Comparison of ENCODE assay signal across 8 cellular contexts in the genomic region with DNA sequence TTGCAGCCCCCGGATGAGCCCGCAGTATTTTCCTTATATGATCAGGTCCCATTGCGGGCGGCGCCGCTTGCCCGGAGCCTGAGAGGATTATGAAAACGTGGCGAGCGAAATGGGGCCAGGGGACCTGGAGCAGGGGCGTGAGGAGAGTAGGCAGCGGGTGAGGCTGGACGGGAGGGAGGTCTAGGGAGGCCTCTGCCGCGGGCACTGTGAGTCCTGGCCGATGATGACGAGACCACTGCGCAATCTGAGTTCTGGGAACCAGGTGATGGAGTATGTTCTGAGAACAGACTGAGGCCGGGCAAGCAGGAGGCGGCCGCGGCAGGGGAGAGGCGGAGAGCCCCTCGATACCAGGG. TPM values are rescaled to one million over a fixed set of nuclear protein-coding genes. Genes with fewer than 3 reads are reported as not detected.
DNase-seq lines count a peak whose midpoint lies in the region; ATAC-seq and TF ChIP-seq lines count a peak whose summit lies in the region.

No MANE protein-coding gene starts in this region.

- peak; percentile 28 for ATAC-seq in HG02852 (IDR thresholded peaks at IDR 0.05; ENCODE audit: unreplicated experiment)

- H3K79me2 ChIP-seq in neural progenitor cell (ENCODE audit: low read depth), result peaks cover 32% of the 10 kb centered on the region

- no peaks in the 10 kb centered on the region for H3K27me3 ChIP-seq in neural progenitor cell
- no peaks in the 10 kb centered on the region for H3K27me3 ChIP-seq in transverse colon

- H3K9me3 ChIP-seq in neural progenitor cell (ENCODE audit: low read depth) (peaks cover 5% of the 10 kb centered on the region), transverse colon (no peaks in the 10 kb centered on the region)

- no peaks in the 10 kb centered on the region for H4K20me1 ChIP-seq in neural progenitor cell (ENCODE audit: low read depth)

- peaks cover 25% of the 10 kb centered on the region for H3K4me1 Mint-ChIP-seq in neural progenitor cell

- H3K27ac Mint-ChIP-seq in neural progenitor cell, result peak overlapping the region; percentile 98

- peaks cover 2% of the 10 kb centered on the region for H3K27me3 Mint-ChIP-seq in neural progenitor cell (ENCODE audit: insufficient read depth, low read depth)

- intact Hi-C loops in transverse colon (cut with DNase I; ENCODE audit: low total_unique reads), result no loop called here

- no peak for TF ChIP-seq POLR2A in transverse colon (IDR thresholded peaks at IDR 0.05)

- H3K9me3 Mint-ChIP-seq in neural progenitor cell, result peaks cover 15% of the 10 kb centered on the region

- DNase-seq in NCI-H82 (lab: John Stamatoyannopoulos, UW) (peak; percentile 86), NCI-H82 treated with DMSO at 0.1 percent for 48 hours (lab: John Stamatoyannopoulos, UW; ENCODE audit: unreplicated experiment) (no peak), NCI-H2171 (lab: John Stamatoyannopoulos, UW) (peak; percentile 66), activated T-cell treated with anti-CD3 and anti-CD28 coated beads for 48 hours (ENCODE audit: low read depth) (peak; percentile 44), fibroblast of peridontal ligament (ENCODE audit: extremely low read depth) (peak; percentile 61), neural progenitor cell (ENCODE audit: low spot score) (peak; percentile 85), transverse colon (peak; percentile 63)

- TF ChIP-seq CTCF in neural progenitor cell (IDR thresholded peaks at IDR 0.05), result no peak
- TF ChIP-seq CTCF in transverse colon (IDR thresholded peaks at IDR 0.05), result no peak

- peaks cover 28% of the 10 kb centered on the region for H3K36me3 Mint-ChIP-seq in neural progenitor cell

- H3K36me3 ChIP-seq in neural progenitor cell, result peaks cover 7% of the 10 kb centered on the region
- H3K36me3 ChIP-seq in transverse colon, result no peaks in the 10 kb centered on the region

- H3F3A ChIP-seq in neural progenitor cell (ENCODE audit: low read depth), result peaks cover 19% of the 10 kb centered on the region

- WGBS in transverse colon (ENCODE audit: low coverage in 1 of 2), 2 donors, result 0% methylated on average over 24 of the region's 24 CpGs; no CpG with 5 or more reads in 1 of the 2 donors

- H3K4me3 Mint-ChIP-seq in neural progenitor cell, result peak overlapping the region; percentile 96

- in situ Hi-C loops in transverse colon (cut with MboI; ENCODE audit: low pct_ligation_motif_present in 1 of 4, low pct_unique_long_range_greater_than_20kb in 1 of 4, low sequenced_read_pairs in 3 of 4), result no loop called here

- H3K27ac ChIP-seq in neural progenitor cell, result no peak overlapping the region
- peak overlapping the region; percentile 96 to 98 (median 98) for H3K27ac ChIP-seq in transverse colon

- TF ChIP-seq EP300 in transverse colon (IDR thresholded peaks at IDR 0.05; ENCODE audit: low read depth), result peak; percentile 50

- peak overlapping the region; percentile 72 for H3K4me3 ChIP-seq in neural progenitor cell
- H3K4me3 ChIP-seq in transverse colon, result peak overlapping the region; percentile 67 to 85 (median 70)

- peak overlapping the region; percentile 71 for H2AFZ ChIP-seq in neural progenitor cell (replicated peaks)

- H3K4me1 ChIP-seq in neural progenitor cell (peaks cover 13% of the 10 kb centered on the region), transverse colon (peaks cover 0 to 41% (median 37%) of the 10 kb centered on the region in 4 donors)

- peak overlapping the region; percentile 89 for H3K4me2 ChIP-seq in neural progenitor cell

- H3K9ac ChIP-seq in neural progenitor cell, result no peak overlapping the region

RNA-seq across cellular contexts. Expression of a gene that starts 0.8 kb away (rescaled TPM):
- total RNA-seq in neural progenitor cell (ENCODE audit: low replicate concordance) (70.9 and 91.9 TPM in 2 replicates), transverse colon (100 to 1,000 TPM in 3 of 4 donors, 10 to 100 TPM in 1; 43.0 to 214 (median 147) TPM)
